In the genomic region with DNA sequence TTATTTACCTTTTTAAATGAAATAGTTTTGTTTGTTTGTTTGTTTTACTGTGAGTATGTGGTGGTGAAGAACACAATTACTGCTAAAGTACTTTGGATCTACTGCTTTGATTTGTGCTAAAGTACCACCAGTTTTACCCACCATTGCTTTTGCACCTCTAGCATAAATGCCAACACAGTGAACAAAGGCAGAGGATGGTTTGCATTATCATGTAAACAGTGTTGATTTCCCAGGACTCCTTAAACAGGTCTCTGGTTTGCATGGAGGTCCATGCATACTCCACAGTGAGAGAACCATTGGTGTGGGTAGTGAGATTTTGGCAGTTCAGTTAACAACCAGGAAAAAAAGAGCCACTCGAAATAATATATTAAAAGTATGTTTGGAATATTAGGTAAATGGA, we compare ENCODE assay signal across 16 cellular contexts. TPM values are rescaled to one million over a fixed set of nuclear protein-coding genes. Genes with fewer than 3 reads are reported as not detected.
DNase-seq lines count a peak whose midpoint lies in the region; ATAC-seq, FAIRE-seq and TF ChIP-seq lines count a peak whose summit lies in the region.
"Had no signal": no experiment of that assay in that cellular context is flagged by ENCODE, and none has a peak within 500 bp of the region (broad histone marks: within the 10 kb centered on the region; RNA-seq: fewer than 3 reads in every experiment).

No MANE protein-coding gene starts in this region.

- peaks cover 11% of the 10 kb centered on the region for H3K79me1 ChIP-seq in mesenchymal stem cell (replicated peaks; ENCODE audit: low read length, poor library complexity, severe bottlenecking)

- no peaks in the 10 kb centered on the region for H3K9me2 ChIP-seq in Karpas-422 (replicated peaks; ENCODE audit: insufficient read depth, low read length)

- peaks cover 10% of the 10 kb centered on the region for H4K20me1 ChIP-seq in endothelial cell of umbilical vein (replicated peaks; ENCODE audit: control insufficient read depth, extremely low read depth, insufficient read depth, low read length)
- H4K20me1 ChIP-seq in Karpas-422 (ENCODE audit: insufficient read depth, low read depth, low read length), result no peaks in the 10 kb centered on the region
- H4K20me1 ChIP-seq: BLaER1 had no signal

- H3K27me3 ChIP-seq in H7 (ENCODE audit: control insufficient read depth, insufficient read depth, low read length) (no peaks in the 10 kb centered on the region), endothelial cell of umbilical vein (ENCODE audit: control insufficient read depth in 2 of 2, insufficient read depth in 2 of 2, low read length in 2 of 2) (no peaks in the 10 kb centered on the region), mesenchymal stem cell (ENCODE audit: control insufficient read depth in 1 of 2, insufficient read depth in 1 of 2, low read length in 2 of 2) (no peaks in the 10 kb centered on the region), Karpas-422 (ENCODE audit: low read length) (0 out of 2 replicates have a peak, but pooled peaks cover 2% of the 10 kb centered on the region), foreskin keratinocyte (no peaks in the 10 kb centered on the region)
- H3K27me3 ChIP-seq: BLaER1 had no signal

- H3K4ac ChIP-seq in mesenchymal stem cell (ENCODE audit: low read depth in 1 of 2, low read length in 2 of 2), result no peak overlapping the region

- CTCF ChIA-PET in endothelial cell of umbilical vein (lab: Charles Lee), result interaction anchor here (1.5 kb wide), 1 partner anchor 57 kb away, joined by 5 read pairs; no protein-coding TSS in a partner anchor

- H2AK5ac ChIP-seq in mesenchymal stem cell (ENCODE audit: low read length, severe bottlenecking), result peak overlapping the region; percentile 66

- H2BK12ac ChIP-seq in mesenchymal stem cell (ENCODE audit: low read length in 2 of 2), result no peak overlapping the region

- H3K9ac ChIP-seq in SK-N-MC (ENCODE audit: insufficient read length) (no peak overlapping the region), endothelial cell of umbilical vein (replicated peaks; ENCODE audit: extremely low read depth, insufficient read depth, low read length) (no peak overlapping the region), mesenchymal stem cell (ENCODE audit: low read length) (no peak overlapping the region), Karpas-422 (ENCODE audit: low read length) (no peak overlapping the region)
- H3K9ac ChIP-seq: BLaER1 had no signal

- H3K18ac ChIP-seq in mesenchymal stem cell (ENCODE audit: low read depth in 1 of 2, low read length in 2 of 2), result no peak overlapping the region

- ATAC-seq in HG02870 (IDR thresholded peaks at IDR 0.05; ENCODE audit: unreplicated experiment) (no peak), foreskin keratinocyte (no peak)

- no TSS peak for BruUV-seq in endothelial cell of umbilical vein (replicated peaks; lab: Mats Ljungman, UMichigan)

- dilution Hi-C loops in endothelial cell of umbilical vein (cut with MboI; ENCODE audit: extremely low pct_ligation_motif_present, low sequenced_read_pairs), result no loop called here

- H3K36me3 ChIP-seq in H7 (replicated peaks; ENCODE audit: control insufficient read depth, insufficient read depth, low read length) (no peaks in the 10 kb centered on the region), SK-N-MC (ENCODE audit: insufficient read depth, low read length) (peaks cover 94% of the 10 kb centered on the region), endothelial cell of umbilical vein (ENCODE audit: control insufficient read depth in 2 of 2, extremely low read depth in 1 of 2, insufficient read depth in 2 of 2, low read length in 2 of 2) (no peaks in the 10 kb centered on the region), mesenchymal stem cell (ENCODE audit: control insufficient read depth in 1 of 2, insufficient read depth in 2 of 2, low read depth in 1 of 2, low read length in 2 of 2) (no peaks in the 10 kb centered on the region), Karpas-422 (ENCODE audit: insufficient read depth, low read length) (no peaks in the 10 kb centered on the region)
- H3K36me3 ChIP-seq: BLaER1 had no signal

- DNase-seq in H7 (peak; percentile 6), SK-N-MC (ENCODE audit: low read depth, low spot score) (no peak), endothelial cell of umbilical vein (ENCODE audit: low read depth, low spot score) (no peak), mesenchymal stem cell (no peak), Karpas-422 (no peak), foreskin keratinocyte (no peak)
- no peak for DNase-seq in activated CD4-positive, alpha-beta T cell treated with anti-CD3 and anti-CD28 coated beads for 1 hour
- DNase-seq: 8988T; AML-193; CD4-positive, CD25-positive, alpha-beta regulatory T cell; DMS53; GF-D8 had no signal

- H3K4me1 ChIP-seq in endothelial cell of umbilical vein (ENCODE audit: control insufficient read depth, extremely low read depth, insufficient read depth, low read length), result peaks cover 44% of the 10 kb centered on the region
- peaks cover under 1% of the 10 kb centered on the region for H3K4me1 ChIP-seq in mesenchymal stem cell (ENCODE audit: control insufficient read depth, insufficient read depth, low read depth, low read length)
- H3K4me1 ChIP-seq in Karpas-422 (ENCODE audit: low read length), result no peaks in the 10 kb centered on the region
- peaks cover 21% of the 10 kb centered on the region for H3K4me1 ChIP-seq in foreskin keratinocyte
- H3K4me1 ChIP-seq: BLaER1 had no signal

- H2BK120ac ChIP-seq in mesenchymal stem cell (ENCODE audit: low read depth, low read length), result no peak overlapping the region

- H3K4me2 ChIP-seq in endothelial cell of umbilical vein (ENCODE audit: insufficient read depth, low read length), result peak overlapping the region; percentile 13
- H3K4me2 ChIP-seq in mesenchymal stem cell (ENCODE audit: low read length, poor library complexity, severe bottlenecking), result no peak overlapping the region
- no peak overlapping the region for H3K4me2 ChIP-seq in Karpas-422 (ENCODE audit: low read depth, low read length, poor library complexity, severe bottlenecking)
- H3K4me2 ChIP-seq: BLaER1 had no signal

- POLR2A ChIA-PET in endothelial cell of umbilical vein (lab: Charles Lee), result interaction anchor here (0.7 to 2.9 kb wide), 2 partner anchors 11 kb away, joined by 5 to 11 read pairs; partner anchors contain the start of gene FAT4

- no peak overlapping the region for H4K8ac ChIP-seq in mesenchymal stem cell (ENCODE audit: low read length)

- H3K4me3 ChIP-seq in H7 (ENCODE audit: insufficient read depth, low read depth, low read length) (no peak overlapping the region), SK-N-MC (peak overlapping the region; percentile 41), endothelial cell of umbilical vein (replicated peaks in 1 of 3; ENCODE audit: insufficient read depth in 1 of 3, low read depth in 1 of 3, low read length in 3 of 3) (no peak overlapping the region), mesenchymal stem cell (ENCODE audit: insufficient read depth in 1 of 2, low read depth in 1 of 2, low read length in 2 of 2) (no peak overlapping the region), Karpas-422 (ENCODE audit: low read length) (no peak overlapping the region)
- H3K4me3 ChIP-seq: BLaER1 had no signal

- no peak overlapping the region for H3K14ac ChIP-seq in mesenchymal stem cell (ENCODE audit: low read length in 2 of 2)

- no CpG with 5 or more reads among the region's 1 CpG for WGBS in mesenchymal stem cell

- H3K23ac ChIP-seq in mesenchymal stem cell (ENCODE audit: low read length in 2 of 2), result no peak overlapping the region

- TF ChIP-seq CTCF in endothelial cell of umbilical vein (IDR thresholded peaks at IDR 0.05; ENCODE audit: extremely low read depth in 1 of 2, insufficient read depth in 1 of 2, low read depth in 1 of 2, low read length in 2 of 2) (no peak), foreskin keratinocyte (conservative IDR thresholded peaks at IDR 0.05) (no peak)

- H3K79me2 ChIP-seq in endothelial cell of umbilical vein (ENCODE audit: control insufficient read depth, insufficient read depth, low read length), result peaks cover 50% of the 10 kb centered on the region
- H3K79me2 ChIP-seq in Karpas-422 (ENCODE audit: low read length), result no peaks in the 10 kb centered on the region

- no peak overlapping the region for H4K91ac ChIP-seq in mesenchymal stem cell (ENCODE audit: low read length)

- no peak for TF ChIP-seq POLR2A in endothelial cell of umbilical vein (IDR thresholded peaks at IDR 0.05; ENCODE audit: low read depth, low read length)

- H2BK15ac ChIP-seq in mesenchymal stem cell (ENCODE audit: low read depth, poor library complexity, severe bottlenecking), result no peak overlapping the region

- FAIRE-seq in endothelial cell of umbilical vein (lab: Jason Lieb, UNC), result no peak
- FAIRE-seq: H54 had no signal

- H2BK5ac ChIP-seq in mesenchymal stem cell (ENCODE audit: low read depth, low read length, poor library complexity, severe bottlenecking), result no peak overlapping the region

- H3K27ac ChIP-seq in SK-N-MC (no peak overlapping the region), endothelial cell of umbilical vein (ENCODE audit: insufficient read depth, low read depth, low read length) (no peak overlapping the region), mesenchymal stem cell (ENCODE audit: low read length, poor library complexity, severe bottlenecking) (no peak overlapping the region), Karpas-422 (ENCODE audit: low read length) (no peak overlapping the region), foreskin keratinocyte (no peak overlapping the region)
- H3K27ac ChIP-seq: BLaER1 had no signal

- H2AFZ ChIP-seq in endothelial cell of umbilical vein (ENCODE audit: low read depth, low read length) (no peak overlapping the region), mesenchymal stem cell (ENCODE audit: low read depth, low read length) (no peak overlapping the region), Karpas-422 (ENCODE audit: low read length) (no peak overlapping the region)

- no peaks in the 10 kb centered on the region for H3K9me1 ChIP-seq in endothelial cell of umbilical vein (replicated peaks; ENCODE audit: control insufficient read depth, extremely low read depth, insufficient read depth, low read length)

- intact Hi-C loops in endothelial cell of umbilical vein (cut with micrococcal nuclease), result no loop called here

- peaks cover 4% of the 10 kb centered on the region for H3K9me3 ChIP-seq in SK-N-MC (ENCODE audit: low read depth, low read length)
- H3K9me3 ChIP-seq in endothelial cell of umbilical vein (replicated peaks; ENCODE audit: control insufficient read depth, insufficient read depth, low read length), result no peaks in the 10 kb centered on the region
- H3K9me3 ChIP-seq in mesenchymal stem cell (ENCODE audit: control insufficient read depth, low read length), result no peaks in the 10 kb centered on the region
- no peaks in the 10 kb centered on the region; the same call in 1 of the 2 replicates for H3K9me3 ChIP-seq in Karpas-422 (ENCODE audit: low read length)
- H3K9me3 ChIP-seq: BLaER1 had no signal

RNA-seq across cellular contexts. Expression of gene FAT4, which starts 11.0 kb away (rescaled TPM):
- total RNA-seq in H7 (2014; rRNA removed; shearing (Covaris generic)), result 2.2 and 4.0 TPM in 2 replicates
- total RNA-seq in endothelial cell of umbilical vein (33.2 and 39.1 TPM in 2 replicates), foreskin keratinocyte (1.4 and 1.5 TPM in 2 replicates)
- polyA plus RNA-seq in endothelial cell of umbilical vein (15.1 and 16.4 TPM in 2 replicates), foreskin keratinocyte (0.06 and 0.08 TPM in 2 replicates)
- polyA plus RNA-seq in endothelial cell of umbilical vein (2011; cell fraction: cytosol; rRNA removed), result 11.6 and 13.2 TPM in 2 replicates
- polyA plus RNA-seq in endothelial cell of umbilical vein (2011; cell fraction: nucleus; rRNA removed), result 38.3 and 39.3 TPM in 2 replicates
- 12.7 and 16.1 TPM in 2 replicates for polyA plus RNA-seq in endothelial cell of umbilical vein (2012)
- 206 and 222 TPM in 2 replicates for polyA minus RNA-seq in endothelial cell of umbilical vein
- 0.41 TPM for polyA minus RNA-seq in endothelial cell of umbilical vein (2011; cell fraction: cytosol; rRNA and poly(A)+ RNA removed)
- 229 and 337 TPM in 2 replicates for polyA minus RNA-seq in endothelial cell of umbilical vein (2011; cell fraction: nucleus; rRNA and poly(A)+ RNA removed)
- 2.9 TPM for polyA plus RNA-seq in mesenchymal stem cell (2013, experiment 1 of 2)
- polyA plus RNA-seq in mesenchymal stem cell (2013, experiment 2 of 2), result 2.8 TPM
- 7.4 and 12.2 TPM in 2 replicates for total RNA-seq in Karpas-422 (2014; rRNA removed; shearing (Covaris generic); ENCODE audit: low replicate concordance)
- total RNA-seq: HT-29 had no signal
- polyA plus RNA-seq: CD4-positive, CD25-positive, alpha-beta regulatory T cell had no signal
